1 cellular context compared by ENCODE assay signal in the genomic region with DNA sequence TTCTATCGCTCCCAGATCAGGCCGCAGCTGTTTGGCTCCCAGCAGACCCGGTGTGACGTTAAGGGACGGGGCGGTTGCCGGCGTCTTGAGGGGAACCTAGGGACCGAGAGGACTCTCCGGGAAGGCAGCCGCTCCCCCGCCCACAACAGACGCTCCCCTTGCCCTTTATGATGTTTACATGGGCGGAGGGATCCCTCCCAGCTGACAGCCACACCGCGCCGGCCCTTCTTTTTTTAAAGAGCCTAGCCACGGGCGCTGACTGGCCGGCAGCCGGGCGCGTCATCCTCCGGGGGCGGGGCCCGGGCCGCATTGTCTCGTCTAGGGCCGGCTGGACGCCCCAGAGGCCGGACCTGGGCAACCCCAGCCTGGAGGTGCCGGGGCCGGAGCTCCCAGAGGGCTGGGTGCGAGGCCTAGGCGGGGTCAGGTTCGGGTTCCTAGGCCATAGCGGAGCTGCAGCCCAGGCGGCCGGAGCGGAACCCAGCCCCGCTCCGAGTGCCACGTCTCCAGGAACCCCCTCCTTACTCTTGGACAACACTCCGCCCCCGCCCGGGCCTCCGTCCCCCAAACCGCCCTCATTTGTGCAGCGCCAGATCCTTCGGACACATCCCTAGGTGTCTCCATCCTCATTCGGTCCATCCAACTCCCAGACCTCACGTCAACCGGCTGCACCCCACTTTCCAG.
TF ChIP-seq lines count a peak whose summit lies in the region.

Gene PCAT6 (plus strand): TSS at position 340 of the 681 bp plus-strand sequence.

TF ChIP-seq in HepG2, 621 proteins besides CTCF, POLR2A, EP300 and RAD21 (continued from another document and continues in another):
- TF ChIP-seq, protein P1, sequence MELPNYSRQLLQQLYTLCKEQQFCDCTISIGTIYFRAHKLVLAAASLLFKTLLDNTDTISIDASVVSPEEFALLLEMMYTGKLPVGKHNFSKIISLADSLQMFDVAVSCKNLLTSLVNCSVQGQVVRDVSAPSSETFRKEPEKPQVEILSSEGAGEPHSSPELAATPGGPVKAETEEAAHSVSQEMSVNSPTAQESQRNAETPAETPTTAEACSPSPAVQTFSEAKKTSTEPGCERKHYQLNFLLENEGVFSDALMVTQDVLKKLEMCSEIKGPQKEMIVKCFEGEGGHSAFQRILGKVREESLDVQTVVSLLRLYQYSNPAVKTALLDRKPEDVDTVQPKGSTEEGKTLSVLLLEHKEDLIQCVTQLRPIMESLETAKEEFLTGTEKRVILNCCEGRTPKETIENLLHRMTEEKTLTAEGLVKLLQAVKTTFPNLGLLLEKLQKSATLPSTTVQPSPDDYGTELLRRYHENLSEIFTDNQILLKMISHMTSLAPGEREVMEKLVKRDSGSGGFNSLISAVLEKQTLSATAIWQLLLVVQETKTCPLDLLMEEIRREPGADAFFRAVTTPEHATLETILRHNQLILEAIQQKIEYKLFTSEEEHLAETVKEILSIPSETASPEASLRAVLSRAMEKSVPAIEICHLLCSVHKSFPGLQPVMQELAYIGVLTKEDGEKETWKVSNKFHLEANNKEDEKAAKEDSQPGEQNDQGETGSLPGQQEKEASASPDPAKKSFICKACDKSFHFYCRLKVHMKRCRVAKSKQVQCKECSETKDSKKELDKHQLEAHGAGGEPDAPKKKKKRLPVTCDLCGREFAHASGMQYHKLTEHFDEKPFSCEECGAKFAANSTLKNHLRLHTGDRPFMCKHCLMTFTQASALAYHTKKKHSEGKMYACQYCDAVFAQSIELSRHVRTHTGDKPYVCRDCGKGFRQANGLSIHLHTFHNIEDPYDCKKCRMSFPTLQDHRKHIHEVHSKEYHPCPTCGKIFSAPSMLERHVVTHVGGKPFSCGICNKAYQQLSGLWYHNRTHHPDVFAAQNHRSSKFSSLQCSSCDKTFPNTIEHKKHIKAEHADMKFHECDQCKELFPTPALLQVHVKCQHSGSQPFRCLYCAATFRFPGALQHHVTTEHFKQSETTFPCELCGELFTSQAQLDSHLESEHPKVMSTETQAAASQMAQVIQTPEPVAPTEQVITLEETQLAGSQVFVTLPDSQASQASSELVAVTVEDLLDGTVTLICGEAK (IDR thresholded peaks at IDR 0.05): no peak
- TF ChIP-seq, protein P1 (CRISPR knock-in tag; IDR thresholded peaks at IDR 0.05): no peak
- no peak for TF ChIP-seq RNF2 (conservative IDR thresholded peaks at IDR 0.05; ENCODE audit: low read depth)
- peak; percentile 82 for TF ChIP-seq ATF1 (CRISPR knock-in tag; IDR thresholded peaks at IDR 0.05)
- peak; percentile 89 for TF ChIP-seq KAT8 (CRISPR knock-in tag; IDR thresholded peaks at IDR 0.05)
- TF ChIP-seq ZNF296 (CRISPR knock-in tag; conservative IDR thresholded peaks at IDR 0.05): peak; percentile 46; the same call in 1 of the 2 replicates
- TF ChIP-seq, protein P2, sequence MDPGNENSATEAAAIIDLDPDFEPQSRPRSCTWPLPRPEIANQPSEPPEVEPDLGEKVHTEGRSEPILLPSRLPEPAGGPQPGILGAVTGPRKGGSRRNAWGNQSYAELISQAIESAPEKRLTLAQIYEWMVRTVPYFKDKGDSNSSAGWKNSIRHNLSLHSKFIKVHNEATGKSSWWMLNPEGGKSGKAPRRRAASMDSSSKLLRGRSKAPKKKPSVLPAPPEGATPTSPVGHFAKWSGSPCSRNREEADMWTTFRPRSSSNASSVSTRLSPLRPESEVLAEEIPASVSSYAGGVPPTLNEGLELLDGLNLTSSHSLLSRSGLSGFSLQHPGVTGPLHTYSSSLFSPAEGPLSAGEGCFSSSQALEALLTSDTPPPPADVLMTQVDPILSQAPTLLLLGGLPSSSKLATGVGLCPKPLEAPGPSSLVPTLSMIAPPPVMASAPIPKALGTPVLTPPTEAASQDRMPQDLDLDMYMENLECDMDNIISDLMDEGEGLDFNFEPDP (CRISPR knock-in tag; conservative IDR thresholded peaks at IDR 0.05): no peak
- peak; percentile 17 for TF ChIP-seq ZNF18 (CRISPR knock-in tag; IDR thresholded peaks at IDR 0.05; ENCODE audit: insufficient replicate concordance)
- TF ChIP-seq NR3C1 (CRISPR knock-in tag; IDR thresholded peaks at IDR 0.05): no peak
- TF ChIP-seq CBX5 (CRISPR knock-in tag; IDR thresholded peaks at IDR 0.05; ENCODE audit: borderline replicate concordance): 0 out of 2 replicates have a peak, but pooled peaks have one; percentile 11
- peak; percentile 76; the same call in 1 of the 2 replicates for TF ChIP-seq THYN1 (CRISPR knock-in tag; IDR thresholded peaks at IDR 0.05; ENCODE audit: borderline replicate concordance, low read depth)
- peak; percentile 74; the same call in 1 of the 2 replicates for TF ChIP-seq ZNF354B (CRISPR knock-in tag; IDR thresholded peaks at IDR 0.05)
- TF ChIP-seq BCL6 (CRISPR knock-in tag; IDR thresholded peaks at IDR 0.05): peak; percentile 29
- TF ChIP-seq SMARCE1 (IDR thresholded peaks at IDR 0.05; ENCODE audit: borderline replicate concordance): no peak
- peak; percentile 69 for TF ChIP-seq HDAC2 (CRISPR knock-in tag; IDR thresholded peaks at IDR 0.05)
- TF ChIP-seq ZNF329 (CRISPR knock-in tag; IDR thresholded peaks at IDR 0.05; ENCODE audit: low read depth): no peak
- TF ChIP-seq ZNF317 (CRISPR knock-in tag; IDR thresholded peaks at IDR 0.05): peak; percentile 51; the same call in 1 of the 2 replicates
- peak; percentile 75 for TF ChIP-seq SP4 (CRISPR knock-in tag; IDR thresholded peaks at IDR 0.05)
- peak; percentile 83; the same call in 1 of the 2 replicates for TF ChIP-seq ZNF878 (CRISPR knock-in tag; IDR thresholded peaks at IDR 0.05)
- TF ChIP-seq ZNF17 (CRISPR knock-in tag; IDR thresholded peaks at IDR 0.05): no peak
- TF ChIP-seq ZMAT3 (CRISPR knock-in tag; conservative IDR thresholded peaks at IDR 0.05): 0 out of 2 replicates have a peak, but pooled peaks have one; percentile 57
- TF ChIP-seq KAT7 (CRISPR knock-in tag; IDR thresholded peaks at IDR 0.05; ENCODE audit: borderline replicate concordance): 0 out of 2 replicates have a peak, but pooled peaks have one; percentile 19
- peak; percentile 83; the same call in 1 of the 2 replicates for TF ChIP-seq ZNF430 (CRISPR knock-in tag; IDR thresholded peaks at IDR 0.05)
- TF ChIP-seq ZNF772 (CRISPR knock-in tag; IDR thresholded peaks at IDR 0.05): peak; percentile 26; the same call in 1 of the 2 replicates
- peak; percentile 53 for TF ChIP-seq MED8 (CRISPR knock-in tag; IDR thresholded peaks at IDR 0.05; ENCODE audit: insufficient replicate concordance)
- TF ChIP-seq, protein P3, sequence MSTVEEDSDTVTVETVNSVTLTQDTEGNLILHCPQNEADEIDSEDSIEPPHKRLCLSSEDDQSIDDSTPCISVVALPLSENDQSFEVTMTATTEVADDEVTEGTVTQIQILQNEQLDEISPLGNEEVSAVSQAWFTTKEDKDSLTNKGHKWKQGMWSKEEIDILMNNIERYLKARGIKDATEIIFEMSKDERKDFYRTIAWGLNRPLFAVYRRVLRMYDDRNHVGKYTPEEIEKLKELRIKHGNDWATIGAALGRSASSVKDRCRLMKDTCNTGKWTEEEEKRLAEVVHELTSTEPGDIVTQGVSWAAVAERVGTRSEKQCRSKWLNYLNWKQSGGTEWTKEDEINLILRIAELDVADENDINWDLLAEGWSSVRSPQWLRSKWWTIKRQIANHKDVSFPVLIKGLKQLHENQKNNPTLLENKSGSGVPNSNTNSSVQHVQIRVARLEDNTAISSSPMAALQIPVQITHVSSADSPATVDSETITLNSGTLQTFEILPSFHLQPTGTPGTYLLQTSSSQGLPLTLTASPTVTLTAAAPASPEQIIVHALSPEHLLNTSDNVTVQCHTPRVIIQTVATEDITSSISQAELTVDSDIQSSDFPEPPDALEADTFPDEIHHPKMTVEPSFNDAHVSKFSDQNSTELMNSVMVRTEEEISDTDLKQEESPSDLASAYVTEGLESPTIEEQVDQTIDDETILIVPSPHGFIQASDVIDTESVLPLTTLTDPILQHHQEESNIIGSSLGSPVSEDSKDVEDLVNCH (CRISPR knock-in tag; IDR thresholded peaks at IDR 0.05): no peak
- 0 out of 2 replicates have a peak, but pooled peaks have one; percentile 15 for TF ChIP-seq NAIF1 (CRISPR knock-in tag; IDR thresholded peaks at IDR 0.05; ENCODE audit: borderline replicate concordance)
- TF ChIP-seq, protein P4, sequence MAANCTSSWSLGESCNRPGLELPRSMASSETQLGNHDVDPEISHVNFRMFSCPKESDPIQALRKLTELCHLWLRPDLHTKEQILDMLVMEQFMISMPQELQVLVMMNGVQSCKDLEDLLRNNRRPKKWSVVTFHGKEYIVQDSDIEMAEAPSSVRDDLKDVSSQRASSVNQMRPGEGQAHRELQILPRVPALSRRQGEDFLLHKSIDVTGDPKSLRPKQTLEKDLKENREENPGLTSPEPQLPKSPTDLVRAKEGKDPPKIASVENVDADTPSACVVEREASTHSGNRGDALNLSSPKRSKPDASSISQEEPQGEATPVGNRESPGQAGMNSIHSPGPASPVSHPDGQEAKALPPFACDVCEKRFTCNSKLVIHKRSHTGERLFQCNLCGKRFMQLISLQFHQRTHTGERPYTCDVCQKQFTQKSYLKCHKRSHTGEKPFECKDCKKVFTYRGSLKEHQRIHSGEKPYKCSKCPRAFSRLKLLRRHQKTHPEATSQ (CRISPR knock-in tag; IDR thresholded peaks at IDR 0.05; ENCODE audit: borderline replicate concordance): peak; percentile 76; the same call in 1 of the 2 replicates
- TF ChIP-seq HMG20B (CRISPR knock-in tag; conservative IDR thresholded peaks at IDR 0.05): peak; percentile 72
- TF ChIP-seq HOMEZ (CRISPR knock-in tag; IDR thresholded peaks at IDR 0.05; ENCODE audit: low read depth): peak; percentile 30; the same call in 1 of the 2 replicates
- TF ChIP-seq ZNF879 (CRISPR knock-in tag; IDR thresholded peaks at IDR 0.05): peak; percentile 80; the same call in 1 of the 2 replicates
- TF ChIP-seq MXD4 (CRISPR knock-in tag; IDR thresholded peaks at IDR 0.05): peak; percentile 72; the same call in 1 of the 2 replicates
- TF ChIP-seq HDAC1 (CRISPR knock-in tag; IDR thresholded peaks at IDR 0.05): peak; percentile 94
- TF ChIP-seq, protein P5, sequence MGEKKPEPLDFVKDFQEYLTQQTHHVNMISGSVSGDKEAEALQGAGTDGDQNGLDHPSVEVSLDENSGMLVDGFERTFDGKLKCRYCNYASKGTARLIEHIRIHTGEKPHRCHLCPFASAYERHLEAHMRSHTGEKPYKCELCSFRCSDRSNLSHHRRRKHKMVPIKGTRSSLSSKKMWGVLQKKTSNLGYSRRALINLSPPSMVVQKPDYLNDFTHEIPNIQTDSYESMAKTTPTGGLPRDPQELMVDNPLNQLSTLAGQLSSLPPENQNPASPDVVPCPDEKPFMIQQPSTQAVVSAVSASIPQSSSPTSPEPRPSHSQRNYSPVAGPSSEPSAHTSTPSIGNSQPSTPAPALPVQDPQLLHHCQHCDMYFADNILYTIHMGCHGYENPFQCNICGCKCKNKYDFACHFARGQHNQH (CRISPR knock-in tag; IDR thresholded peaks at IDR 0.05): peak; percentile 71
- TF ChIP-seq YY1 (IDR thresholded peaks at IDR 0.05; ENCODE audit: insufficient read depth, insufficient replicate concordance, low read depth, low read length): peak; percentile 58
- TF ChIP-seq MAZ (IDR thresholded peaks at IDR 0.05; ENCODE audit: borderline replicate concordance, low read depth, low read length): peak; percentile 66; the same call in 1 of the 2 replicates
- TF ChIP-seq MAZ (CRISPR knock-in tag; IDR thresholded peaks at IDR 0.05; ENCODE audit: low read depth): peak; percentile 79
